11 cellular contexts compared by ENCODE assay signal in genomic region chr13:34748561-34748960, GRCh38.
DNase-seq lines count a peak whose midpoint lies in the region; ATAC-seq and TF ChIP-seq lines count a peak whose summit lies in the region.
"Had no signal": no experiment of that assay in that cellular context is flagged by ENCODE, and none has a peak within 500 bp of the region (broad histone marks: within the 10 kb centered on the region; RNA-seq: fewer than 3 reads in every experiment).

No MANE protein-coding gene starts in this region.

- no peak overlapping the region for H3K4me3 Mint-ChIP-seq in GM23338
- no peak overlapping the region for H3K4me3 Mint-ChIP-seq in stimulated activated naive B cell treated with anti-CD40 and anti-IgM and Interleukin-4, amounts not matched to agents 10 μg/mL and 1 μg/mL and 100 μg/mL, for 72 hours
- H3K4me3 Mint-ChIP-seq: activated T-helper 1 cell treated with anti-CD3 and anti-CD28 coated beads, Interleukin-12 subunit alpha, Interleukin-12 subunit beta, Interleukin-2, Interleukin-4 antibody, amounts not matched to agents 30 ng/mL and 10 ng/mL and 1 ng/mL, durations not matched to agents 14 hours and 24 hours and 36 hours; nephron progenitor cell had no signal

- peaks cover 4% of the 10 kb centered on the region; the same call in 1 of the 2 replicates for H3K9me2 ChIP-seq in GM23338 (ENCODE audit: insufficient read depth)

- H3K4me3 ChIP-seq in GM23338, result no peak overlapping the region
- peak overlapping the region in 5 of 59 donors; percentile 1 to 39 (median 9) for H3K4me3 ChIP-seq in dorsolateral prefrontal cortex
- no peak overlapping the region for H3K4me3 ChIP-seq in mesodermal cell (ENCODE audit: extremely low read depth, insufficient read depth, low read length, poor library complexity, severe bottlenecking)
- H3K4me3 ChIP-seq in Peyer's patch, result no peak overlapping the region
- H3K4me3 ChIP-seq in colonic mucosa, result no peak overlapping the region

- no peaks in the 10 kb centered on the region for H4K20me1 ChIP-seq in GM23338 (replicated peaks; ENCODE audit: insufficient read depth)

- H3K4me1 Mint-ChIP-seq in GM23338, result peaks cover 36% of the 10 kb centered on the region
- no peaks in the 10 kb centered on the region for H3K4me1 Mint-ChIP-seq in stimulated activated naive B cell treated with anti-CD40 and anti-IgM and Interleukin-4, amounts not matched to agents 10 μg/mL and 1 μg/mL and 100 μg/mL, for 72 hours

- no peaks in the 10 kb centered on the region for H3K36me3 ChIP-seq in GM23338 (ENCODE audit: insufficient read depth)
- no peaks in the 10 kb centered on the region for H3K36me3 ChIP-seq in mesodermal cell (ENCODE audit: control insufficient read depth, insufficient read depth, low read length)
- no peaks in the 10 kb centered on the region for H3K36me3 ChIP-seq in Peyer's patch
- no peaks in the 10 kb centered on the region for H3K36me3 ChIP-seq in colonic mucosa

- no peak overlapping the region for H3K27ac Mint-ChIP-seq in GM23338
- no peak overlapping the region for H3K27ac Mint-ChIP-seq in stimulated activated naive B cell treated with anti-CD40 and anti-IgM and Interleukin-4, amounts not matched to agents 10 μg/mL and 1 μg/mL and 100 μg/mL, for 72 hours
- H3K27ac Mint-ChIP-seq: activated T-helper 1 cell treated with anti-CD3 and anti-CD28 coated beads, Interleukin-12 subunit alpha, Interleukin-12 subunit beta, Interleukin-2, Interleukin-4 antibody, amounts not matched to agents 30 ng/mL and 10 ng/mL and 1 ng/mL, durations not matched to agents 14 hours and 24 hours and 36 hours; nephron progenitor cell had no signal

- TF ChIP-seq POLR2A in Peyer's patch (IDR thresholded peaks at IDR 0.05), result no peak

- TF ChIP-seq CTCF in C4-2B (conservative IDR thresholded peaks at IDR 0.05) (no peak), GM23338 (conservative IDR thresholded peaks at IDR 0.05; ENCODE audit: low read depth in 2 of 2) (no peak), dorsolateral prefrontal cortex (IDR thresholded peaks at IDR 0.05 in 54 of 56, conservative IDR thresholded peaks at IDR 0.05 in 2 of 56; ENCODE audit: low read depth in 1 of 56, partially characterized antibody in 56 of 56) (no peak), Peyer's patch (IDR thresholded peaks at IDR 0.05) (no peak), colonic mucosa (IDR thresholded peaks at IDR 0.05) (no peak)

- H3K27me3 Mint-ChIP-seq in GM23338 (ENCODE audit: insufficient read depth, low read depth, poor library complexity), result peaks cover 1% of the 10 kb centered on the region
- H3K27me3 Mint-ChIP-seq in stimulated activated naive B cell treated with anti-CD40 and anti-IgM and Interleukin-4, amounts not matched to agents 10 μg/mL and 1 μg/mL and 100 μg/mL, for 72 hours, result peaks cover 6% of the 10 kb centered on the region in 2 donors

- peak overlapping the region; percentile 39; the same call in 1 of the 2 replicates for H3K4me2 ChIP-seq in GM23338

- H3K36me3 Mint-ChIP-seq in GM23338 (ENCODE audit: low read depth), result no peaks in the 10 kb centered on the region
- H3K36me3 Mint-ChIP-seq in stimulated activated naive B cell treated with anti-CD40 and anti-IgM and Interleukin-4, amounts not matched to agents 10 μg/mL and 1 μg/mL and 100 μg/mL, for 72 hours, result no peaks in the 10 kb centered on the region

- peak overlapping the region; percentile 49; the same call in 1 of the 2 replicates for H3K27ac ChIP-seq in C4-2B
- H3K27ac ChIP-seq in GM23338 (ENCODE audit: low read depth), result no peak overlapping the region
- peak overlapping the region in 51 of 59 donors; percentile 2 to 77 (median 46) for H3K27ac ChIP-seq in dorsolateral prefrontal cortex
- peak overlapping the region; percentile 41 for H3K27ac ChIP-seq in mesodermal cell (ENCODE audit: low read depth, low read length, severe bottlenecking)
- peak overlapping the region in 1 of 4 donors; percentile 16 for H3K27ac ChIP-seq in Peyer's patch
- no peak overlapping the region for H3K27ac ChIP-seq in colonic mucosa

- 0 out of 3 replicates have a peak, but pooled peaks cover under 1% of the 10 kb centered on the region for H3K9me3 Mint-ChIP-seq in GM23338
- peaks cover 0 to 4% of the 10 kb centered on the region in 2 donors for H3K9me3 Mint-ChIP-seq in stimulated activated naive B cell treated with anti-CD40 and anti-IgM and Interleukin-4, amounts not matched to agents 10 μg/mL and 1 μg/mL and 100 μg/mL, for 72 hours

- H3K4me1 ChIP-seq in GM23338 (ENCODE audit: insufficient read depth), result peaks cover 9% of the 10 kb centered on the region
- H3K4me1 ChIP-seq in mesodermal cell (ENCODE audit: control insufficient read depth, insufficient read depth, low read length, poor library complexity, severe bottlenecking), result peaks cover 4% of the 10 kb centered on the region
- no peaks in the 10 kb centered on the region for H3K4me1 ChIP-seq in Peyer's patch
- no peaks in the 10 kb centered on the region for H3K4me1 ChIP-seq in colonic mucosa

- H3F3A ChIP-seq in GM23338 (replicated peaks; ENCODE audit: low read depth), result no peaks in the 10 kb centered on the region

- no peaks in the 10 kb centered on the region for H3K27me3 ChIP-seq in GM23338 (ENCODE audit: insufficient read depth)
- peaks cover 0 to 4% (median 0%) of the 10 kb centered on the region in 45 donors for H3K27me3 ChIP-seq in dorsolateral prefrontal cortex
- H3K27me3 ChIP-seq in Peyer's patch, result no peaks in the 10 kb centered on the region
- H3K27me3 ChIP-seq in colonic mucosa, result no peaks in the 10 kb centered on the region

- intact Hi-C loops in dorsolateral prefrontal cortex (cut with DNase I), result no loop called here
- intact Hi-C loops in colonic mucosa (cut with DNase I), result no loop called here

- ATAC-seq in GM23338, result no peak; the same call in 2 of the 3 replicates
- ATAC-seq in stimulated activated naive B cell treated with anti-CD40 and anti-IgM and Interleukin-4, amounts not matched to agents 10 μg/mL and 1 μg/mL and 100 μg/mL, for 72 hours (replicated peaks), result no peak
- ATAC-seq in HG03280 (IDR thresholded peaks at IDR 0.05; ENCODE audit: unreplicated experiment), result no peak

- no peaks in the 10 kb centered on the region for H3K79me2 ChIP-seq in GM23338 (replicated peaks; ENCODE audit: insufficient read depth)

- H3K9me3 ChIP-seq in mesodermal cell (ENCODE audit: control insufficient read depth, low read length) (no peaks in the 10 kb centered on the region), Peyer's patch (no peaks in the 10 kb centered on the region), colonic mucosa (no peaks in the 10 kb centered on the region)

- 86% methylated on average over 1 of the region's 1 CpG; no CpG with 5 or more reads in 1 of the 2 experiments for WGBS in mesodermal cell (ENCODE audit: insufficient coverage in 2 of 2), 2 experiments

- no peak overlapping the region for H3K9ac ChIP-seq in colonic mucosa (ENCODE audit: low read depth in 2 of 2, low read length in 2 of 2)

- peak overlapping the region; percentile 11; the same call in 1 of the 2 replicates for H2AFZ ChIP-seq in GM23338

- no peak for DNase-seq in GM23338 (ENCODE audit: low spot score)
- DNase-seq in dorsolateral prefrontal cortex, result no peak
- no peak for DNase-seq in Peyer's patch
- DNase-seq in colonic mucosa, result no peak
- no peak for DNase-seq in stimulated activated naive B cell treated with anti-CD40 and anti-IgM and Interleukin-4, amounts not matched to agents 10 μg/mL and 1 μg/mL and 100 μg/mL, for 72 hours
- DNase-seq: activated CD4-positive, alpha-beta T cell treated with anti-CD3 and anti-CD28 coated beads for 1 hour; nephron progenitor cell had no signal

TF ChIP-seq in GM23338, 12 proteins besides CTCF, POLR2A, EP300 and RAD21:
- no peak for TF ChIP-seq ETS1 (IDR thresholded peaks at IDR 0.05)
- TF ChIP-seq NANOG (IDR thresholded peaks at IDR 0.05; ENCODE audit: borderline replicate concordance), result no peak
- TF ChIP-seq STAT1 (IDR thresholded peaks at IDR 0.05; ENCODE audit: unreplicated experiment), result no peak
- TF ChIP-seq JUNB (IDR thresholded peaks at IDR 0.05; ENCODE audit: unreplicated experiment), result no peak

Comparison
In these comparisons a context has a peak if more than half of its experiments do, and no peak if none do; other contexts are left out.
1. H3K27ac ChIP-seq: peak in C4-2B (single experiment), dorsolateral prefrontal cortex (51 of 59) and mesodermal cell (single experiment); none in GM23338 (single experiment) and colonic mucosa (single experiment).